Comparison of ENCODE assay signal across 16 cellular contexts in genomic region chr2:207470700-207471070, GRCh38. TPM values are rescaled to one million over a fixed set of nuclear protein-coding genes. Genes with fewer than 3 reads are reported as not detected.
DNase-seq lines count a peak whose midpoint lies in the region; ATAC-seq and TF ChIP-seq lines count a peak whose summit lies in the region.
"Had no signal": no experiment of that assay in that cellular context is flagged by ENCODE, and none has a peak within 500 bp of the region (broad histone marks: within the 10 kb centered on the region; RNA-seq: fewer than 3 reads in every experiment).

No MANE protein-coding gene starts in this region.

- no peak overlapping the region for H3K4me3 ChIP-seq in CD8-positive, alpha-beta T cell (ENCODE audit: low read depth, low read length)
- H3K4me3 ChIP-seq: BLaER1 had no signal

- H3K27me3 ChIP-seq in CD8-positive, alpha-beta T cell (ENCODE audit: insufficient read depth, low read length) = no peaks in the 10 kb centered on the region
- H3K27me3 ChIP-seq: BLaER1 had no signal

- peaks cover 0 to 3% (median 0%) of the 10 kb centered on the region in 5 experiments for H3K9me3 Mint-ChIP-seq in brain
- no peaks in the 10 kb centered on the region for H3K9me3 Mint-ChIP-seq in memory B cell
- H3K9me3 Mint-ChIP-seq in CD8-positive, alpha-beta T cell = no peaks in the 10 kb centered on the region

- no peak for TF ChIP-seq CTCF in brain (conservative IDR thresholded peaks at IDR 0.05)
- TF ChIP-seq CTCF in CD8-positive, alpha-beta T cell (IDR thresholded peaks at IDR 0.05) = no peak

- CTCF ChIA-PET in CD8-positive, alpha-beta T cell (lab: Charles Lee) = interaction anchor here (1.2 kb wide), 1 partner anchor 424 kb away, joined by 4 read pairs; no protein-coding TSS in a partner anchor

- POLR2A ChIA-PET in CD8-positive, alpha-beta T cell (lab: Charles Lee) = no interaction called here

- no peak for ATAC-seq in memory B cell (ENCODE audit: low read depth)
- ATAC-seq in CD8-positive, alpha-beta T cell = no peak
- ATAC-seq: HepG2 had no signal

- peaks cover 94% of the 10 kb centered on the region for H3K4me1 Mint-ChIP-seq in brain
- H3K4me1 Mint-ChIP-seq in memory B cell = peaks cover 3% of the 10 kb centered on the region
- peaks cover 13% of the 10 kb centered on the region for H3K4me1 Mint-ChIP-seq in CD8-positive, alpha-beta T cell (ENCODE audit: low read depth)

- H3K36me3 ChIP-seq in CD8-positive, alpha-beta T cell (ENCODE audit: insufficient read depth, low read length) = no peaks in the 10 kb centered on the region
- H3K36me3 ChIP-seq: BLaER1 had no signal

- no peak overlapping the region for H3K27ac ChIP-seq in CD8-positive, alpha-beta T cell (ENCODE audit: low read depth, low read length)
- H3K27ac ChIP-seq: BLaER1 had no signal

- intact Hi-C loops in CD8-positive, alpha-beta T cell (cut with DNase I, micrococcal nuclease) = loop anchor here (10.0 kb wide), 2 partner anchors 916 to 1306 kb away; no protein-coding TSS in a partner anchor

- H3K27ac Mint-ChIP-seq in brain (peak overlapping the region; percentile 51 to 93 (median 83)), memory B cell (peak overlapping the region; percentile 5)
- H3K27ac Mint-ChIP-seq in CD8-positive, alpha-beta T cell = no peak overlapping the region

- DNase-seq in NCI-H748 (lab: John Stamatoyannopoulos, UW; ENCODE audit: unreplicated experiment) (peak; percentile 25), NCI-H748 treated with DMSO at 0.1 percent for 48 hours (lab: John Stamatoyannopoulos, UW) (no peak), NCI-H1694 (lab: John Stamatoyannopoulos, UW) (peak; percentile 81), memory B cell (ENCODE audit: low spot score in 2 of 2) (no peak), NCI-H345 (lab: John Stamatoyannopoulos, UW) (no peak)
- DNase-seq in activated effector memory CD4-positive, alpha-beta T cell treated with Interleukin-2 at 50 U/mL for 16 hours = no peak
- DNase-seq in CD8-positive, alpha-beta T cell = no peak
- DNase-seq: DMS153, EL, NCI-H1105, NCI-H187, RPMI8226, SIG-M5 had no signal

- H3K36me3 Mint-ChIP-seq in brain (no peaks in the 10 kb centered on the region), memory B cell (no peaks in the 10 kb centered on the region)
- H3K36me3 Mint-ChIP-seq in CD8-positive, alpha-beta T cell = no peaks in the 10 kb centered on the region

- H3K4me3 Mint-ChIP-seq in brain (no peak overlapping the region), memory B cell (no peak overlapping the region)
- no peak overlapping the region for H3K4me3 Mint-ChIP-seq in CD8-positive, alpha-beta T cell

- H3K27me3 Mint-ChIP-seq in brain (no peaks in the 10 kb centered on the region), memory B cell (no peaks in the 10 kb centered on the region)
- no peaks in the 10 kb centered on the region for H3K27me3 Mint-ChIP-seq in CD8-positive, alpha-beta T cell (ENCODE audit: low read depth)

- H3K4me1 ChIP-seq in CD8-positive, alpha-beta T cell (ENCODE audit: insufficient read depth, low read length) = no peaks in the 10 kb centered on the region

- H3K9me3 ChIP-seq in CD8-positive, alpha-beta T cell (ENCODE audit: low read length) = no peaks in the 10 kb centered on the region
- H3K9me3 ChIP-seq: BLaER1 had no signal

RNA-seq across cellular contexts. Expression of gene CREB1, which starts 59.1 kb away (rescaled TPM):
- 16.0 TPM for polyA plus RNA-seq in brain (ENCODE audit: insufficient read depth, low read depth, low replicate concordance)
- total RNA-seq in CD8-positive, alpha-beta T cell = 10 to 100 TPM; 43.9 to 51.4 TPM

Comparison
In these comparisons a context has a peak if more than half of its experiments do, and no peak if none do; other contexts are left out.
1. DNase-seq: peak in NCI-H748 (single experiment) and NCI-H1694 (single experiment); none in NCI-H748 treated with DMSO at 0.1 percent for 48 hours (single experiment), memory B cell (0 of 2), NCI-H345 (single experiment), activated effector memory CD4-positive, alpha-beta T cell treated with Interleukin-2 at 50 U/mL for 16 hours (single experiment) and CD8-positive, alpha-beta T cell (0 of 7).